In genomic region chr11:46238967-46239800, GRCh38 we compare ENCODE assay signal across 8 cellular contexts. TPM values are rescaled to one million over a fixed set of nuclear protein-coding genes. Genes with fewer than 3 reads are reported as not detected.
A peak's percentile ranks its signal among the peaks of the same experiment; 100 is the strongest.
DNase-seq lines count a peak whose midpoint lies in the region; ATAC-seq and TF ChIP-seq lines count a peak whose summit lies in the region.

No MANE protein-coding gene starts in this region.

- TF ChIP-seq CTCF in LNCAP (IDR thresholded peaks at IDR 0.05) (peak; percentile 97), omental fat pad (IDR thresholded peaks at IDR 0.05) (peak in 2 of 3 donors; percentile 78 to 94), suprapubic skin (IDR thresholded peaks at IDR 0.05) (peak; percentile 97 to 99)

- H3K36me3 ChIP-seq in SK-N-MC (ENCODE audit: insufficient read depth, low read length), result no peaks in the 10 kb centered on the region
- no peaks in the 10 kb centered on the region for H3K36me3 ChIP-seq in suprapubic skin

- peak overlapping the region; percentile 10 for H3K9ac ChIP-seq in SK-N-MC (ENCODE audit: insufficient read length)

- H3K4me3 ChIP-seq in SK-N-MC, result peak overlapping the region; percentile 66
- H3K4me3 ChIP-seq in suprapubic skin, result peak overlapping the region; percentile 59

- H3K9me3 ChIP-seq in SK-N-MC (ENCODE audit: low read depth, low read length) (no peaks in the 10 kb centered on the region), suprapubic skin (no peaks in the 10 kb centered on the region)

- TF ChIP-seq POLR2A in suprapubic skin (IDR thresholded peaks at IDR 0.05), result no peak

- peaks cover 46% of the 10 kb centered on the region for H3K4me1 ChIP-seq in suprapubic skin

- DNase-seq in DMS53 treated with DMSO at 0.1 percent for 48 hours (lab: John Stamatoyannopoulos, UW; ENCODE audit: unreplicated experiment) (peak; percentile 67), SK-N-MC (ENCODE audit: low read depth, low spot score) (no peak), globus pallidus (ENCODE audit: low spot score) (peak; percentile 70), omental fat pad (ENCODE audit: low spot score) (peak; percentile 61), suprapubic skin (ENCODE audit: low spot score in 2 of 2) (peak; percentile 86 to 87)
- DNase-seq in activated naive CD4-positive, alpha-beta T cell treated with anti-CD3 and anti-CD28 coated beads, Interleukin-2, amount 50 U/mL, for 16 hours, result peak; percentile 81

- no peak for TF ChIP-seq EP300 in suprapubic skin (IDR thresholded peaks at IDR 0.05)

- 18% methylated on average over 23 of the region's 46 CpGs for WGBS in suprapubic skin

- H3K27me3 ChIP-seq in suprapubic skin, result no peaks in the 10 kb centered on the region

- ATAC-seq in GM21786 (IDR thresholded peaks at IDR 0.05; ENCODE audit: unreplicated experiment) (peak; percentile 66), omental fat pad (ENCODE audit: low FRiP score) (peak; percentile 76)

- H3K27ac ChIP-seq in SK-N-MC, result peak overlapping the region; percentile 73; the same call in 1 of the 2 replicates
- H3K27ac ChIP-seq in suprapubic skin, result peak overlapping the region; percentile 21

RNA-seq across cellular contexts. Expression of gene CREB3L1, which starts 38.3 kb away (rescaled TPM):
- total RNA-seq in omental fat pad (1 to 10 TPM in 3 of 4 donors, under 1 TPM in 1; 0.94 to 8.7 (median 2.8) TPM), suprapubic skin (1 to 10 TPM in 2 of 4 donors, under 1 TPM in 2; 0.79 to 2.3 (median 1.5) TPM)
